ENCODE assay signal across 19 cellular contexts in the genomic region with DNA sequence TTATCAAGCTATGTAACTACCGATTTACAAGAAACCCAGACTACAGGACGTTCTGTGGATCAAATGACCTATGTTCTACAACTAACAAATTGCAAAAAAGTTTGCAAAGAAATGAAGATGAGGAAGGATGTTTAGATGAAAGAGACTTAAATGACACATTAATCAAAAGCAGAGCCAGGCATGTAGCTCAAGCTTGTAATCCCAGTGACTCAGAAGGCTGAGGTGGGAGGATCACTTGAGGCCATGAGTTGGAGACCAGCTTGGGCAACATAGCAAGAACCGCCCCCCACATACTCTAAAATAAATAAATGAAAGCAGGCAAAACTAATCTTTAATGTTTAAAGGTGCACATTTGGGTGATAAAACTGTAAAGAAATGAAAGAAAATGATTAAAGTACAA.
DNase-seq lines count a peak whose midpoint lies in the region; ATAC-seq and TF ChIP-seq lines count a peak whose summit lies in the region.
"Had no signal": no experiment of that assay in that cellular context is flagged by ENCODE, and none has a peak within 500 bp of the region (broad histone marks: within the 10 kb centered on the region; RNA-seq: fewer than 3 reads in every experiment).

No MANE protein-coding gene starts in this region.

- no peak for ATAC-seq in HG03097 (IDR thresholded peaks at IDR 0.05; ENCODE audit: low FRiP score, unreplicated experiment)

- H3K4me3 ChIP-seq in NB4 (ENCODE audit: low read depth, low read length) (no peak overlapping the region), fibroblast of pulmonary artery (replicated peaks; ENCODE audit: low read depth, low read length) (no peak overlapping the region)
- H3K4me3 ChIP-seq: thoracic aorta had no signal

- TF ChIP-seq CTCF in NB4 (IDR thresholded peaks at IDR 0.05; ENCODE audit: low read depth, low read length) (no peak), fibroblast of pulmonary artery (IDR thresholded peaks at IDR 0.05; ENCODE audit: low read length, missing control alignments) (no peak)

- no peak for TF ChIP-seq POLR2A in NB4 (IDR thresholded peaks at IDR 0.05; ENCODE audit: extremely low read depth, insufficient read length)

- DNase-seq in stimulated activated CD4-positive, alpha-beta T cell treated with anti-CD3 and anti-CD28 coated beads, Interleukin-2, amount 100 ng/mL, for 4 hours (ENCODE audit: low read depth) = peak; percentile 22
- no peak for DNase-seq in stimulated activated CD4-positive, alpha-beta T cell treated with anti-CD3 and anti-CD28 coated beads, Interleukin-1b, Interleukin-23, amount 100 ng/mL, for 48 hours
- peak; percentile 28 for DNase-seq in NB4 (ENCODE audit: low read depth)
- peak; percentile 3 for DNase-seq in fibroblast of pulmonary artery (ENCODE audit: low read depth)
- DNase-seq in cerebellar cortex (ENCODE audit: low spot score) = no peak
- no peak for DNase-seq in NCI-H2227 (lab: John Stamatoyannopoulos, UW; ENCODE audit: unreplicated experiment)
- DNase-seq: amniotic stem cell; caudate nucleus; COR-L47; erythroblast; immature natural killer cell; Karpas-422; NCI-H1436; nucleus accumbens; retina; SHP77; stimulated activated CD4-positive, alpha-beta T cell treated with anti-CD3 and anti-CD28 coated beads, Interleukin-12 subunit alpha, Interleukin-12 subunit beta, amount 100 ng/mL, for 4 hours had no signal

Comparison
In these comparisons a context has a peak if more than half of its experiments do, and no peak if none do; other contexts are left out.
1. DNase-seq: peak in stimulated activated CD4-positive, alpha-beta T cell treated with anti-CD3 and anti-CD28 coated beads, Interleukin-2, amount 100 ng/mL, for 4 hours (single experiment), NB4 (single experiment) and fibroblast of pulmonary artery (single experiment); none in stimulated activated CD4-positive, alpha-beta T cell treated with anti-CD3 and anti-CD28 coated beads, Interleukin-1b, Interleukin-23, amount 100 ng/mL, for 48 hours (single experiment), cerebellar cortex (single experiment) and NCI-H2227 (single experiment).